Comparison of ENCODE assay signal across 4 cellular contexts in genomic region chr1:68003626-68004025, GRCh38. TPM values are rescaled to one million over a fixed set of nuclear protein-coding genes. Genes with fewer than 3 reads are reported as not detected.
"Had no signal": no experiment of that assay in that cellular context is flagged by ENCODE, and none has a peak within 500 bp of the region (broad histone marks: within the 10 kb centered on the region; RNA-seq: fewer than 3 reads in every experiment).

No MANE protein-coding gene starts in this region.

RNA-seq across cellular contexts. Expression of gene DIRAS3, which starts 46.8 kb away (rescaled TPM):
- total RNA-seq: OCI-LY7, PC-3, PC-9, T-cell had no signal
